1 cellular context compared by ENCODE assay signal in genomic region chr19:5345895-5346386, GRCh38.
TF ChIP-seq lines count a peak whose summit lies in the region.

No MANE protein-coding gene starts in this region.

TF ChIP-seq in HepG2, 621 proteins besides CTCF, POLR2A, EP300 and RAD21 (continued from another document):
- no peak for TF ChIP-seq ZNF407 (CRISPR knock-in tag; IDR thresholded peaks at IDR 0.05; ENCODE audit: not compliant biosample characterization)
- no peak for TF ChIP-seq ZFY (CRISPR knock-in tag; IDR thresholded peaks at IDR 0.05)
- no peak for TF ChIP-seq ZNF326 (CRISPR knock-in tag; IDR thresholded peaks at IDR 0.05; ENCODE audit: borderline replicate concordance)
- TF ChIP-seq NFE2L1 (CRISPR knock-in tag; IDR thresholded peaks at IDR 0.05; ENCODE audit: borderline replicate concordance), result no peak
- no peak for TF ChIP-seq SP2 (CRISPR knock-in tag; IDR thresholded peaks at IDR 0.05)
- no peak for TF ChIP-seq YEATS2 (CRISPR knock-in tag; IDR thresholded peaks at IDR 0.05; ENCODE audit: borderline replicate concordance)
- no peak for TF ChIP-seq NFKB2 (CRISPR knock-in tag; IDR thresholded peaks at IDR 0.05; ENCODE audit: borderline replicate concordance)
- TF ChIP-seq SKI (IDR thresholded peaks at IDR 0.05; ENCODE audit: partially characterized antibody), result no peak
- TF ChIP-seq ZNF510 (CRISPR knock-in tag; IDR thresholded peaks at IDR 0.05; ENCODE audit: low read depth), result no peak
- no peak for TF ChIP-seq ARNTL (CRISPR knock-in tag; IDR thresholded peaks at IDR 0.05)
- no peak for TF ChIP-seq HIC2 (CRISPR knock-in tag; IDR thresholded peaks at IDR 0.05; ENCODE audit: low read depth)
- TF ChIP-seq KDM2A (CRISPR knock-in tag; IDR thresholded peaks at IDR 0.05; ENCODE audit: borderline replicate concordance, low read depth), result peak; percentile 30; the same call in 1 of the 2 replicates
- TF ChIP-seq SKIL (CRISPR knock-in tag; IDR thresholded peaks at IDR 0.05; ENCODE audit: borderline replicate concordance), result no peak
- no peak for TF ChIP-seq ZNF274 (CRISPR knock-in tag; IDR thresholded peaks at IDR 0.05)
- no peak for TF ChIP-seq ZNF558 (CRISPR knock-in tag; IDR thresholded peaks at IDR 0.05; ENCODE audit: borderline replicate concordance)
- peak; percentile 50; the same call in 1 of the 2 replicates for TF ChIP-seq ZNF605 (CRISPR knock-in tag; IDR thresholded peaks at IDR 0.05)
- no peak for TF ChIP-seq ZNF615 (CRISPR knock-in tag; IDR thresholded peaks at IDR 0.05; ENCODE audit: borderline replicate concordance)
- TF ChIP-seq JUND (CRISPR knock-in tag; IDR thresholded peaks at IDR 0.05), result peak; percentile 63
- no peak for TF ChIP-seq ATF1 (CRISPR knock-in tag; IDR thresholded peaks at IDR 0.05)
- TF ChIP-seq SOX6 (IDR thresholded peaks at IDR 0.05), result no peak
- TF ChIP-seq SOX6 (CRISPR knock-in tag; IDR thresholded peaks at IDR 0.05), result no peak
- TF ChIP-seq KAT7 (CRISPR knock-in tag; IDR thresholded peaks at IDR 0.05; ENCODE audit: borderline replicate concordance), result no peak
- no peak for TF ChIP-seq ZNF264 (CRISPR knock-in tag; IDR thresholded peaks at IDR 0.05)
- TF ChIP-seq GABPB1 (CRISPR knock-in tag; IDR thresholded peaks at IDR 0.05), result no peak
- TF ChIP-seq SP5 (CRISPR knock-in tag; IDR thresholded peaks at IDR 0.05; ENCODE audit: borderline replicate concordance, low read depth), result no peak
- TF ChIP-seq PHF8 (CRISPR knock-in tag; IDR thresholded peaks at IDR 0.05), result no peak
- TF ChIP-seq FOXP1 (IDR thresholded peaks at IDR 0.05), result no peak
- no peak for TF ChIP-seq FOXP1 (CRISPR knock-in tag; IDR thresholded peaks at IDR 0.05)
- TF ChIP-seq ZFP36L2 (CRISPR knock-in tag; IDR thresholded peaks at IDR 0.05), result no peak
- TF ChIP-seq JDP2 (CRISPR knock-in tag; IDR thresholded peaks at IDR 0.05; ENCODE audit: borderline replicate concordance), result no peak
- TF ChIP-seq TBX3 (IDR thresholded peaks at IDR 0.05; ENCODE audit: borderline replicate concordance), result no peak
- TF ChIP-seq ZEB1 (IDR thresholded peaks at IDR 0.05; ENCODE audit: insufficient replicate concordance, low read depth), result no peak
- no peak for TF ChIP-seq PAWR (CRISPR knock-in tag; IDR thresholded peaks at IDR 0.05; ENCODE audit: borderline replicate concordance)
- TF ChIP-seq ZNF160 (CRISPR knock-in tag; IDR thresholded peaks at IDR 0.05), result no peak
- TF ChIP-seq FIP1L1 (IDR thresholded peaks at IDR 0.05; ENCODE audit: borderline replicate concordance, insufficient read depth, low read depth, low read length), result no peak
- no peak for TF ChIP-seq ZNF484 (CRISPR knock-in tag; IDR thresholded peaks at IDR 0.05; ENCODE audit: borderline replicate concordance, low read depth)
- no peak for TF ChIP-seq DZIP1 (CRISPR knock-in tag; IDR thresholded peaks at IDR 0.05)
- no peak for TF ChIP-seq CCDC6 (CRISPR knock-in tag; IDR thresholded peaks at IDR 0.05)
- no peak for TF ChIP-seq ZNF10 (CRISPR knock-in tag; IDR thresholded peaks at IDR 0.05; ENCODE audit: borderline replicate concordance, low read depth)
- no peak for TF ChIP-seq HMGA1 (CRISPR knock-in tag; conservative IDR thresholded peaks at IDR 0.05)
- TF ChIP-seq MTA3 (CRISPR knock-in tag; IDR thresholded peaks at IDR 0.05), result no peak
- TF ChIP-seq ZNF607 (CRISPR knock-in tag; IDR thresholded peaks at IDR 0.05; ENCODE audit: borderline replicate concordance), result no peak
- TF ChIP-seq, protein P1, sequence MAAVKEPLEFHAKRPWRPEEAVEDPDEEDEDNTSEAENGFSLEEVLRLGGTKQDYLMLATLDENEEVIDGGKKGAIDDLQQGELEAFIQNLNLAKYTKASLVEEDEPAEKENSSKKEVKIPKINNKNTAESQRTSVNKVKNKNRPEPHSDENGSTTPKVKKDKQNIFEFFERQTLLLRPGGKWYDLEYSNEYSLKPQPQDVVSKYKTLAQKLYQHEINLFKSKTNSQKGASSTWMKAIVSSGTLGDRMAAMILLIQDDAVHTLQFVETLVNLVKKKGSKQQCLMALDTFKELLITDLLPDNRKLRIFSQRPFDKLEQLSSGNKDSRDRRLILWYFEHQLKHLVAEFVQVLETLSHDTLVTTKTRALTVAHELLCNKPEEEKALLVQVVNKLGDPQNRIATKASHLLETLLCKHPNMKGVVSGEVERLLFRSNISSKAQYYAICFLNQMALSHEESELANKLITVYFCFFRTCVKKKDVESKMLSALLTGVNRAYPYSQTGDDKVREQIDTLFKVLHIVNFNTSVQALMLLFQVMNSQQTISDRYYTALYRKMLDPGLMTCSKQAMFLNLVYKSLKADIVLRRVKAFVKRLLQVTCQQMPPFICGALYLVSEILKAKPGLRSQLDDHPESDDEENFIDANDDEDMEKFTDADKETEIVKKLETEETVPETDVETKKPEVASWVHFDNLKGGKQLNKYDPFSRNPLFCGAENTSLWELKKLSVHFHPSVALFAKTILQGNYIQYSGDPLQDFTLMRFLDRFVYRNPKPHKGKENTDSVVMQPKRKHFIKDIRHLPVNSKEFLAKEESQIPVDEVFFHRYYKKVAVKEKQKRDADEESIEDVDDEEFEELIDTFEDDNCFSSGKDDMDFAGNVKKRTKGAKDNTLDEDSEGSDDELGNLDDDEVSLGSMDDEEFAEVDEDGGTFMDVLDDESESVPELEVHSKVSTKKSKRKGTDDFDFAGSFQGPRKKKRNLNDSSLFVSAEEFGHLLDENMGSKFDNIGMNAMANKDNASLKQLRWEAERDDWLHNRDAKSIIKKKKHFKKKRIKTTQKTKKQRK (IDR thresholded peaks at IDR 0.05; ENCODE audit: low read length), result no peak
- TF ChIP-seq, protein P2, sequence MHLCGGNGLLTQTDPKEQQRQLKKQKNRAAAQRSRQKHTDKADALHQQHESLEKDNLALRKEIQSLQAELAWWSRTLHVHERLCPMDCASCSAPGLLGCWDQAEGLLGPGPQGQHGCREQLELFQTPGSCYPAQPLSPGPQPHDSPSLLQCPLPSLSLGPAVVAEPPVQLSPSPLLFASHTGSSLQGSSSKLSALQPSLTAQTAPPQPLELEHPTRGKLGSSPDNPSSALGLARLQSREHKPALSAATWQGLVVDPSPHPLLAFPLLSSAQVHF (CRISPR knock-in tag; IDR thresholded peaks at IDR 0.05), result no peak
- no peak for TF ChIP-seq ZNF17 (CRISPR knock-in tag; IDR thresholded peaks at IDR 0.05)
- TF ChIP-seq IKZF4 (CRISPR knock-in tag; IDR thresholded peaks at IDR 0.05; ENCODE audit: borderline replicate concordance, low read depth, not compliant biosample characterization), result no peak
